ENCODE assay signal across 1 cellular context in genomic region chr1:247913786-247914185, GRCh38.
A peak's percentile ranks its signal among the peaks of the same experiment; 100 is the strongest.
TF ChIP-seq lines count a peak whose summit lies in the region.

No MANE protein-coding gene starts in this region.

TF ChIP-seq in K562, 482 proteins besides CTCF, POLR2A, EP300 and RAD21:
- TF ChIP-seq, protein P1, sequence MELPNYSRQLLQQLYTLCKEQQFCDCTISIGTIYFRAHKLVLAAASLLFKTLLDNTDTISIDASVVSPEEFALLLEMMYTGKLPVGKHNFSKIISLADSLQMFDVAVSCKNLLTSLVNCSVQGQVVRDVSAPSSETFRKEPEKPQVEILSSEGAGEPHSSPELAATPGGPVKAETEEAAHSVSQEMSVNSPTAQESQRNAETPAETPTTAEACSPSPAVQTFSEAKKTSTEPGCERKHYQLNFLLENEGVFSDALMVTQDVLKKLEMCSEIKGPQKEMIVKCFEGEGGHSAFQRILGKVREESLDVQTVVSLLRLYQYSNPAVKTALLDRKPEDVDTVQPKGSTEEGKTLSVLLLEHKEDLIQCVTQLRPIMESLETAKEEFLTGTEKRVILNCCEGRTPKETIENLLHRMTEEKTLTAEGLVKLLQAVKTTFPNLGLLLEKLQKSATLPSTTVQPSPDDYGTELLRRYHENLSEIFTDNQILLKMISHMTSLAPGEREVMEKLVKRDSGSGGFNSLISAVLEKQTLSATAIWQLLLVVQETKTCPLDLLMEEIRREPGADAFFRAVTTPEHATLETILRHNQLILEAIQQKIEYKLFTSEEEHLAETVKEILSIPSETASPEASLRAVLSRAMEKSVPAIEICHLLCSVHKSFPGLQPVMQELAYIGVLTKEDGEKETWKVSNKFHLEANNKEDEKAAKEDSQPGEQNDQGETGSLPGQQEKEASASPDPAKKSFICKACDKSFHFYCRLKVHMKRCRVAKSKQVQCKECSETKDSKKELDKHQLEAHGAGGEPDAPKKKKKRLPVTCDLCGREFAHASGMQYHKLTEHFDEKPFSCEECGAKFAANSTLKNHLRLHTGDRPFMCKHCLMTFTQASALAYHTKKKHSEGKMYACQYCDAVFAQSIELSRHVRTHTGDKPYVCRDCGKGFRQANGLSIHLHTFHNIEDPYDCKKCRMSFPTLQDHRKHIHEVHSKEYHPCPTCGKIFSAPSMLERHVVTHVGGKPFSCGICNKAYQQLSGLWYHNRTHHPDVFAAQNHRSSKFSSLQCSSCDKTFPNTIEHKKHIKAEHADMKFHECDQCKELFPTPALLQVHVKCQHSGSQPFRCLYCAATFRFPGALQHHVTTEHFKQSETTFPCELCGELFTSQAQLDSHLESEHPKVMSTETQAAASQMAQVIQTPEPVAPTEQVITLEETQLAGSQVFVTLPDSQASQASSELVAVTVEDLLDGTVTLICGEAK (IDR thresholded peaks at IDR 0.05): 0 out of 2 replicates have a peak, but pooled peaks have one; percentile 16
- TF ChIP-seq, protein P1 (CRISPR knock-in tag; IDR thresholded peaks at IDR 0.05): no peak
- TF ChIP-seq TAF9B (IDR thresholded peaks at IDR 0.05; ENCODE audit: partially characterized antibody): no peak
